8 cellular contexts compared by ENCODE assay signal in genomic region chrX:71367396-71367795, GRCh38. TPM values are rescaled to one million over a fixed set of nuclear protein-coding genes. Genes with fewer than 3 reads are reported as not detected.
DNase-seq lines count a peak whose midpoint lies in the region; TF ChIP-seq lines count a peak whose summit lies in the region.

No MANE protein-coding gene starts in this region.

- H3K36me3 ChIP-seq in iPS DF 6.9 (ENCODE audit: control insufficient read depth, insufficient read depth, low read length): 0 out of 2 replicates have a peak, but pooled peaks cover 3% of the 10 kb centered on the region

- no peaks in the 10 kb centered on the region for H3K4me1 ChIP-seq in iPS DF 6.9 (ENCODE audit: control insufficient read depth, insufficient read depth, low read length)

- H3K27ac ChIP-seq in iPS DF 6.9 (ENCODE audit: low read length): no peak overlapping the region

- peak overlapping the region; percentile 92; the same call in 1 of the 2 replicates for H3K4me3 ChIP-seq in iPS DF 6.9 (ENCODE audit: low read length)

- WGBS in iPS DF 6.9 (ENCODE audit: insufficient coverage, insufficient read length): no CpG with 5 or more reads among the region's 14 CpGs

- H3K4me3 Mint-ChIP-seq in HFFc6: peak overlapping the region; percentile 97

- H3K9me3 ChIP-seq in iPS DF 6.9 (ENCODE audit: control insufficient read depth, insufficient read depth, low read length): no peaks in the 10 kb centered on the region

- no peak for DNase-seq in HFFc6
- peak; percentile 52 for DNase-seq in activated CD8-positive, alpha-beta memory T cell treated with anti-CD3 and anti-CD28 coated beads, Interleukin-2, amount 50 U/mL, for 48 hours
- DNase-seq in iPS DF 6.9 (ENCODE audit: low read depth, low spot score): no peak
- peak; percentile 17 for DNase-seq in stimulated activated CD4-positive, alpha-beta T cell treated with anti-CD3 and anti-CD28 coated beads, Interleukin-4, amount 100 ng/mL, for 24 hours
- DNase-seq in kidney tubule cell (ENCODE audit: low spot score): no peak
- no peak for DNase-seq in CD1c-positive myeloid dendritic cell (ENCODE audit: extremely low spot score)
- no peak for DNase-seq in NCI-H2081 (lab: John Stamatoyannopoulos, UW)
- no peak for DNase-seq in D341Med (ENCODE audit: low spot score)

- TF ChIP-seq CTCF in HFFc6 (IDR thresholded peaks at IDR 0.05): no peak

- H3K27me3 ChIP-seq in iPS DF 6.9 (ENCODE audit: control insufficient read depth, insufficient read depth, low read length): no peaks in the 10 kb centered on the region

- peaks cover 13% of the 10 kb centered on the region for H3K4me1 Mint-ChIP-seq in HFFc6 (ENCODE audit: low read depth)

- H3K36me3 Mint-ChIP-seq in HFFc6 (ENCODE audit: low read depth): peaks cover 11% of the 10 kb centered on the region

- H3K27me3 Mint-ChIP-seq in HFFc6 (ENCODE audit: insufficient read depth): no peaks in the 10 kb centered on the region; the same call in 1 of the 2 replicates

- H3K9me3 Mint-ChIP-seq in HFFc6: no peaks in the 10 kb centered on the region

- peak overlapping the region; percentile 98 for H3K27ac Mint-ChIP-seq in HFFc6

RNA-seq across cellular contexts. Expression of gene TAF1, which starts 1.2 kb away (rescaled TPM):
- 10 to 100 TPM; 18.9 to 25.2 (median 21.0) TPM for total RNA-seq in HFFc6 (2021; fragmentation: NEBNext Ultra II Directional; extraction: Animal tissue kit (Norgen Biotek cat#: 25700))

Comparison
In these comparisons a context has a peak if more than half of its experiments do, and no peak if none do; other contexts are left out.
1. DNase-seq: peak in activated CD8-positive, alpha-beta memory T cell treated with anti-CD3 and anti-CD28 coated beads, Interleukin-2, amount 50 U/mL, for 48 hours (single experiment) and stimulated activated CD4-positive, alpha-beta T cell treated with anti-CD3 and anti-CD28 coated beads, Interleukin-4, amount 100 ng/mL, for 24 hours (single experiment); none in HFFc6 (single experiment), iPS DF 6.9 (single experiment), kidney tubule cell (single experiment), CD1c-positive myeloid dendritic cell (single experiment), NCI-H2081 (0 of 2) and D341Med (single experiment).